In the genomic region with DNA sequence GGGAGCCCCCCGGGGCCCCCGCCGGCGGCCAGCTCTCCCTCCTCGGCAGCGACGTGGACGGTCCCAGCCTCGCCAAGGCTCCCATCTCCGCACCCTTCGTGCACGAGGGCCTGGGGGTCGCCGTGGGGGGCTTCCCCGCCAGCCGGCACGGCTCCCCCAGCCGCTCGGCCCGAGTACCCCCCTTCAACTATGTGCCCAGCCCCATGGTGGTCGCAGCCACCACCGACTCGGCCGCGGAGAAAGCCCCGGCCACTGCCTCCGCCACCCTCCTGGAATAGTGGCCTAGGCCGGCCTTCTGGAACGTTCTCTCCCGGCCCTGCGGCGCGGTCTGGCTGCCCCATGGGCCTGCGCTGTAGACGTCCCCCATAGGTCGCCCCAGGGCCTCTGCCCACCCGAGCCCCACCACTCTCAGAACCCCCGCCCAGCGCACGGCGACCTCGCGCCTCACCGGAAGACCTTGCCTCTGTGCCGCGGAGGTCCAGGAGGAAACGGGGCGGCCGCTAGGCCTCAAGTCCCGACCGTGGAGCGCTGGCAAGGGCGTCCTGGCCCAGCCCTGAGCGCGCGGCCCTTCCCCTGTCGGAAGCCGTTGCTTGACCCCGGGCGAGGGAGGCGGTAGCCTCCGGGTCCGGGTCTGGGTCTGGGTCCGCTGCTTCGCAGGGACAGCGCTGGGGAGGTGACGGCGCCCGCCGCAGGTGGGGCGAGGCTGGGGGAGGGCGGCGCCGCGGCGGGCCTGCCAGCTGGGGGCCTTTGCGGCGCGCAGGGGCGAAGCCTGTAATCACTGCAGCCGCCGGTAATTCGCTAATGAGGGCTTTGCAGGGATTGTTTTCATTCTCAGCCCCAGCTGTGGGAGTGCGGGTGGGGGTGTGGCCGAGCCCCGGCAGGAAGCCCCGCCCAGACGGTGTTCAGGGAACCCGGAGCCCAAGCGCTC, we compare ENCODE assay signal across 1 cellular context.
TF ChIP-seq lines count a peak whose summit lies in the region.

No MANE protein-coding gene starts in this region.

TF ChIP-seq in HepG2, 621 proteins besides CTCF, POLR2A, EP300 and RAD21 (continued from another document):
- TF ChIP-seq, protein P1, sequence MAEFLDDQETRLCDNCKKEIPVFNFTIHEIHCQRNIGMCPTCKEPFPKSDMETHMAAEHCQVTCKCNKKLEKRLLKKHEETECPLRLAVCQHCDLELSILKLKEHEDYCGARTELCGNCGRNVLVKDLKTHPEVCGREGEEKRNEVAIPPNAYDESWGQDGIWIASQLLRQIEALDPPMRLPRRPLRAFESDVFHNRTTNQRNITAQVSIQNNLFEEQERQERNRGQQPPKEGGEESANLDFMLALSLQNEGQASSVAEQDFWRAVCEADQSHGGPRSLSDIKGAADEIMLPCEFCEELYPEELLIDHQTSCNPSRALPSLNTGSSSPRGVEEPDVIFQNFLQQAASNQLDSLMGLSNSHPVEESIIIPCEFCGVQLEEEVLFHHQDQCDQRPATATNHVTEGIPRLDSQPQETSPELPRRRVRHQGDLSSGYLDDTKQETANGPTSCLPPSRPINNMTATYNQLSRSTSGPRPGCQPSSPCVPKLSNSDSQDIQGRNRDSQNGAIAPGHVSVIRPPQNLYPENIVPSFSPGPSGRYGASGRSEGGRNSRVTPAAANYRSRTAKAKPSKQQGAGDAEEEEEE (CRISPR knock-in tag; IDR thresholded peaks at IDR 0.05; ENCODE audit: borderline replicate concordance): no peak
- TF ChIP-seq KDM2A (CRISPR knock-in tag; IDR thresholded peaks at IDR 0.05; ENCODE audit: borderline replicate concordance, low read depth) (peak; percentile 87), SRSF9 (IDR thresholded peaks at IDR 0.05; ENCODE audit: borderline replicate concordance, insufficient read depth, low read depth, low read length, poor library complexity, severe bottlenecking) (no peak), ZKSCAN5 (CRISPR knock-in tag; IDR thresholded peaks at IDR 0.05) (no peak), MBD4 (IDR thresholded peaks at IDR 0.05; ENCODE audit: borderline replicate concordance, low read length) (no peak), ZNF589 (CRISPR knock-in tag; conservative IDR thresholded peaks at IDR 0.05) (no peak; the same call in 1 of the 2 replicates), ZNF343 (CRISPR knock-in tag; IDR thresholded peaks at IDR 0.05) (no peak), NFE2 (CRISPR knock-in tag; IDR thresholded peaks at IDR 0.05) (no peak), ZNF333 (CRISPR knock-in tag; IDR thresholded peaks at IDR 0.05; ENCODE audit: borderline replicate concordance) (no peak), MED8 (CRISPR knock-in tag; IDR thresholded peaks at IDR 0.05; ENCODE audit: insufficient replicate concordance) (no peak), SIN3B (IDR thresholded peaks at IDR 0.05; ENCODE audit: low read length) (no peak), EZH2 (conservative IDR thresholded peaks at IDR 0.05; ENCODE audit: low read depth, low read length) (no peak), HNRNPK (IDR thresholded peaks at IDR 0.05; ENCODE audit: low read depth, low read length, poor library complexity, severe bottlenecking) (no peak), ZNF546 (CRISPR knock-in tag; conservative IDR thresholded peaks at IDR 0.05) (no peak)
- TF ChIP-seq, protein P2, sequence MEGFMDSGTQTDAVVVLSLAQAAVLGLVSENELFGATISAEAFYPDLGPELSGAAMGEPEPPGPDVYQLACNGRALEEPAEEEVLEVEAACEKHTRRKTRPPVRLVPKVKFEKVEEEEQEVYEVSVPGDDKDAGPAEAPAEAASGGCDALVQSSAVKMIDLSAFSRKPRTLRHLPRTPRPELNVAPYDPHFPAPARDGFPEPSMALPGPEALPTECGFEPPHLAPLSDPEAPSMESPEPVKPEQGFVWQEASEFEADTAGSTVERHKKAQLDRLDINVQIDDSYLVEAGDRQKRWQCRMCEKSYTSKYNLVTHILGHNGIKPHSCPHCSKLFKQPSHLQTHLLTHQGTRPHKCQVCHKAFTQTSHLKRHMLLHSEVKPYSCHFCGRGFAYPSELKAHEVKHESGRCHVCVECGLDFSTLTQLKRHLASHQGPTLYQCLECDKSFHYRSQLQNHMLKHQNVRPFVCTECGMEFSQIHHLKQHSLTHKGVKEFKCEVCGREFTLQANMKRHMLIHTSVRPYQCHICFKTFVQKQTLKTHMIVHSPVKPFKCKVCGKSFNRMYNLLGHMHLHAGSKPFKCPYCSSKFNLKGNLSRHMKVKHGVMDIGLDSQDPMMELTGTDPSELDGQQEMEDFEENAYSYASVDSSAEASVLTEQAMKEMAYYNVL (CRISPR knock-in tag; IDR thresholded peaks at IDR 0.05; ENCODE audit: borderline replicate concordance): peak; percentile 65; the same call in 1 of the 2 replicates
- TF ChIP-seq, protein P3, sequence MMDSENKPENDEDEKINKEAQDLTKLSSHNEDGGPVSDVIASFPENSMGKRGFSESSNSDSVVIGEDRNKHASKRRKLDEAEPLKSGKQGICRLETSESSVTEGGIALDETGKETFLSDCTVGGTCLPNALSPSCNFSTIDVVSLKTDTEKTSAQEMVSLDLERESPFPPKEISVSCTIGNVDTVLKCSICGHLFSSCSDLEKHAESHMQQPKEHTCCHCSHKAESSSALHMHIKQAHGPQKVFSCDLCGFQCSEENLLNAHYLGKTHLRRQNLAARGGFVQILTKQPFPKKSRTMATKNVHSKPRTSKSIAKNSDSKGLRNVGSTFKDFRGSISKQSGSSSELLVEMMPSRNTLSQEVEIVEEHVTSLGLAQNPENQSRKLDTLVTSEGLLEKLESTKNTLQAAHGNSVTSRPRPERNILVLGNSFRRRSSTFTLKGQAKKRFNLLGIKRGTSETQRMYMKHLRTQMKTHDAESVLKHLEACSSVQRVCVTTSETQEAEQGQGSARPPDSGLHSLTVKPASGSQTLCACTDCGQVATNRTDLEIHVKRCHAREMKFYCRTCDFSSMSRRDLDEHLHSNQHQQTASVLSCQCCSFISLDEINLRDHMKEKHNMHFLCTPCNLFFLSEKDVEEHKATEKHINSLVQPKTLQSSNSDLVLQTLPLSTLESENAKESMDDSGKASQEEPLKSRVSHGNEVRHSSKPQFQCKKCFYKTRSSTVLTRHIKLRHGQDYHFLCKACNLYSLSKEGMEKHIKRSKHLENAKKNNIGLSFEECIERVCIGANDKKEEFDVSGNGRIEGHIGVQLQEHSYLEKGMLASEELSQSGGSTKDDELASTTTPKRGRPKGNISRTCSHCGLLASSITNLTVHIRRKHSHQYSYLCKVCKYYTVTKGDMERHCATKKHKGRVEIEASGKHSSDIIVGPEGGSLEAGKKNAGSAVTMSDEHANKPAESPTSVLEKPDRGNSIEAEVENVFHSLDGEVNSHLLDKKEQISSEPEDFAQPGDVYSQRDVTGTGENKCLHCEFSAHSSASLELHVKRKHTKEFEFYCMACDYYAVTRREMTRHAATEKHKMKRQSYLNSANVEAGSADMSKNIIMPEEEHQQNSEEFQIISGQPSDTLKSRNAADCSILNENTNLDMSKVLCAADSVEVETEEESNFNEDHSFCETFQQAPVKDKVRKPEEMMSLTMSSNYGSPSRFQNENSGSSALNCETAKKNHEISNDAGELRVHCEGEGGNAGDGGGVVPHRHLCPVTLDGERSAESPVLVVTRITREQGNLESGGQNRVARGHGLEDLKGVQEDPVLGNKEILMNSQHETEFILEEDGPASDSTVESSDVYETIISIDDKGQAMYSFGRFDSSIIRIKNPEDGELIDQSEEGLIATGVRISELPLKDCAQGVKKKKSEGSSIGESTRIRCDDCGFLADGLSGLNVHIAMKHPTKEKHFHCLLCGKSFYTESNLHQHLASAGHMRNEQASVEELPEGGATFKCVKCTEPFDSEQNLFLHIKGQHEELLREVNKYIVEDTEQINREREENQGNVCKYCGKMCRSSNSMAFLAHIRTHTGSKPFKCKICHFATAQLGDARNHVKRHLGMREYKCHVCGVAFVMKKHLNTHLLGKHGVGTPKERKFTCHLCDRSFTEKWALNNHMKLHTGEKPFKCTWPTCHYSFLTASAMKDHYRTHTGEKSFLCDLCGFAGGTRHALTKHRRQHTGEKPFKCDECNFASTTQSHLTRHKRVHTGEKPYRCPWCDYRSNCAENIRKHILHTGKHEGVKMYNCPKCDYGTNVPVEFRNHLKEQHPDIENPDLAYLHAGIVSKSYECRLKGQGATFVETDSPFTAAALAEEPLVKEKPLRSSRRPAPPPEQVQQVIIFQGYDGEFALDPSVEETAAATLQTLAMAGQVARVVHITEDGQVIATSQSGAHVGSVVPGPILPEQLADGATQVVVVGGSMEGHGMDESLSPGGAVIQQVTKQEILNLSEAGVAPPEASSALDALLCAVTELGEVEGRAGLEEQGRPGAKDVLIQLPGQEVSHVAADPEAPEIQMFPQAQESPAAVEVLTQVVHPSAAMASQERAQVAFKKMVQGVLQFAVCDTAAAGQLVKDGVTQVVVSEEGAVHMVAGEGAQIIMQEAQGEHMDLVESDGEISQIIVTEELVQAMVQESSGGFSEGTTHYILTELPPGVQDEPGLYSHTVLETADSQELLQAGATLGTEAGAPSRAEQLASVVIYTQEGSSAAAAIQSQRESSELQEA (CRISPR knock-in tag; IDR thresholded peaks at IDR 0.05; ENCODE audit: not compliant biosample characterization): peak; percentile 60
- TF ChIP-seq, protein P4, sequence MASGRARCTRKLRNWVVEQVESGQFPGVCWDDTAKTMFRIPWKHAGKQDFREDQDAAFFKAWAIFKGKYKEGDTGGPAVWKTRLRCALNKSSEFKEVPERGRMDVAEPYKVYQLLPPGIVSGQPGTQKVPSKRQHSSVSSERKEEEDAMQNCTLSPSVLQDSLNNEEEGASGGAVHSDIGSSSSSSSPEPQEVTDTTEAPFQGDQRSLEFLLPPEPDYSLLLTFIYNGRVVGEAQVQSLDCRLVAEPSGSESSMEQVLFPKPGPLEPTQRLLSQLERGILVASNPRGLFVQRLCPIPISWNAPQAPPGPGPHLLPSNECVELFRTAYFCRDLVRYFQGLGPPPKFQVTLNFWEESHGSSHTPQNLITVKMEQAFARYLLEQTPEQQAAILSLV (CRISPR knock-in tag; IDR thresholded peaks at IDR 0.05; ENCODE audit: borderline replicate concordance): peak; percentile 30; the same call in 1 of the 2 replicates
